In genomic region chr10:79685044-79685685, GRCh38 we compare ENCODE assay signal across 8 cellular contexts. TPM values are rescaled to one million over a fixed set of nuclear protein-coding genes. Genes with fewer than 3 reads are reported as not detected.
DNase-seq lines count a peak whose midpoint lies in the region; ATAC-seq, FAIRE-seq and TF ChIP-seq lines count a peak whose summit lies in the region.
"Not testable (repeated sequence)": the region's sequence is repeated elsewhere in the genome, so short reads cannot be mapped to it uniquely, and the experiment has no call there.

No MANE protein-coding gene starts in this region.

- SMC1A ChIA-PET in GM12878 (lab: Charles Lee; ENCODE audit: uncharacterized antibody, unreplicated experiment) = not testable (repeated sequence)

- CTCF ChIA-PET in GM12878 (lab: Yijun Ruan, JAX) = not testable (repeated sequence)

- intact Hi-C loops in GM12878 (cut with micrococcal nuclease; ENCODE audit: unreplicated experiment); kidney (cut with DNase I): not testable (repeated sequence)

- not testable (repeated sequence) for BruUV-seq in GM12878 (replicated peaks; lab: Mats Ljungman, UMichigan)

- DNase-seq in COR-L47 (lab: John Stamatoyannopoulos, UW) (peak; percentile 32), NCI-H526 treated with DMSO at 0.1 percent for 48 hours (lab: John Stamatoyannopoulos, UW) (peak; percentile 6), kidney (peak; percentile 79)
- DNase-seq in activated CD4-positive, alpha-beta T cell treated with anti-CD3 and anti-CD28 coated beads for 1 hour = peak; percentile 21
- DNase-seq in GM12878 (ENCODE audit: low read depth, low spot score) = not testable (repeated sequence)
- DNase-seq in stimulated activated CD4-positive, alpha-beta T cell treated with anti-CD3 and anti-CD28 coated beads, TNF-alpha, amount 100 ng/mL, for 4 hours (ENCODE audit: low read depth in 3 of 3) = peak; percentile 2 to 13 (median 11)

- H3K79me2 ChIP-seq in GM12878 (ENCODE audit: control insufficient read depth, insufficient read depth, low read length) = not testable (repeated sequence)

- H4K20me1 ChIP-seq in GM12878 (ENCODE audit: control insufficient read depth, insufficient read depth) = not testable (repeated sequence)

- H3K4me2 ChIP-seq in GM12878 (ENCODE audit: control insufficient read depth, insufficient read depth) = not testable (repeated sequence)

- not testable (repeated sequence) for H2AFZ ChIP-seq in GM12878 (ENCODE audit: control insufficient read depth, low read depth, low read length)

- POLR2A ChIA-PET in GM12878 (lab: Charles Lee) = not testable (repeated sequence)

- 94% methylated on average over 21 of the region's 21 CpGs for WGBS in GM12878 (ENCODE audit: insufficient coverage, insufficient replicate concordance, low lambda C conversion rate, missing lambda C conversion rate)

- in situ Hi-C loops in GM12878 (cut with MboI) = not testable (repeated sequence)

- TF ChIP-seq RAD21 in GM12878 (IDR thresholded peaks at IDR 0.05; ENCODE audit: insufficient read depth, low read depth, low read length) = not testable (repeated sequence)

- RAD21 ChIA-PET in GM12878 (lab: Charles Lee; ENCODE audit: unreplicated experiment) = not testable (repeated sequence)

- TF ChIP-seq POLR2A in GM12878 (IDR thresholded peaks at IDR 0.05; ENCODE audit: low read depth, low read length) = not testable (repeated sequence)

- not testable (repeated sequence) for H3K36me3 ChIP-seq in GM12878 (ENCODE audit: control insufficient read depth in 2 of 2, insufficient read depth in 2 of 2, low read length in 1 of 2); kidney (ENCODE audit: control insufficient read depth in 1 of 2, insufficient read depth in 2 of 2, low read length in 2 of 2)

- ATAC-seq in GM19468 (IDR thresholded peaks at IDR 0.05; ENCODE audit: extremely low read depth, unreplicated experiment) (peak; percentile 84), HG03175 (IDR thresholded peaks at IDR 0.05; ENCODE audit: unreplicated experiment) (peak; percentile 77), GM12878 (peak; percentile 94)

- TF ChIP-seq CTCF in GM12878 (IDR thresholded peaks at IDR 0.05 in 2 of 3, conservative IDR thresholded peaks at IDR 0.05 in 1 of 3; ENCODE audit: control insufficient read depth in 2 of 3, extremely low read depth in 1 of 3, insufficient read depth in 1 of 3, low read depth in 3 of 3, low read length in 3 of 3) (0 out of 6 replicates have a peak, but pooled peaks of 2 of the 3 experiments have one; percentile 4 to 8), kidney (IDR thresholded peaks at IDR 0.05; ENCODE audit: borderline replicate concordance, extremely low read depth, insufficient read depth) (peak; percentile 10)

- FAIRE-seq in GM12878 (lab: Jason Lieb, UNC); kidney (lab: Jason Lieb, UNC): not testable (repeated sequence)

- not testable (repeated sequence) for H3K4me1 ChIP-seq in GM12878 (ENCODE audit: control insufficient read depth, insufficient read depth, low read length); kidney (ENCODE audit: control insufficient read depth in 1 of 2, insufficient read depth in 1 of 2, low read depth in 1 of 2, low read length in 2 of 2)

- H3K4me3 ChIP-seq in GM12878; kidney (ENCODE audit: low read length in 2 of 2): not testable (repeated sequence)

- not testable (repeated sequence) for TF ChIP-seq EP300 in GM12878 (IDR thresholded peaks at IDR 0.05; ENCODE audit: borderline replicate concordance in 1 of 2, control insufficient read depth in 1 of 2, low read depth in 2 of 2, low read length in 2 of 2)

- not testable (repeated sequence) for H3K27ac ChIP-seq in GM12878 (ENCODE audit: control insufficient read depth, insufficient read depth); kidney (ENCODE audit: low read depth in 2 of 2, low read length in 2 of 2)

- H3K27me3 ChIP-seq in GM12878 (replicated peaks in 1 of 2; ENCODE audit: control insufficient read depth in 2 of 2, insufficient read depth in 2 of 2, low read length in 1 of 2) = not testable (repeated sequence)

- H3K9me3 ChIP-seq in GM12878 (replicated peaks; ENCODE audit: control insufficient read depth, insufficient read depth, low read length); kidney (ENCODE audit: control insufficient read depth in 1 of 2, low read length in 2 of 2): not testable (repeated sequence)

- H3K9ac ChIP-seq in GM12878 (ENCODE audit: control insufficient read depth, insufficient read depth, low read length); kidney (ENCODE audit: low read length in 2 of 2): not testable (repeated sequence)

RNA-seq across cellular contexts. Expression of gene NUTM2B, which starts 17.9 kb away (rescaled TPM):
- 0.35 and 0.59 TPM in 2 replicates for total RNA-seq in GM12878 (2013; cell fraction: nucleolus; rRNA removed)
- total RNA-seq in GM12878 (2014; rRNA removed) (0.22 and 0.28 TPM in 2 replicates), GM12878 (2014; rRNA removed; fragmentation: Illumina TruSeq; extraction: Trizol) (0.09 TPM in 1 of 2 replicates, not detected in the other), GM12878 (2021) (not detected in 2 replicates), kidney (1.1 TPM)
- 0.08 TPM for polyA plus RNA-seq in GM12878 (2011; ENCODE audit: low read depth)
- polyA plus RNA-seq in GM12878 (2011; rRNA removed) (not detected in 2 replicates), GM12878 (2014; fragmentation: Illumina TruSeq; extraction: Trizol) (0.06 TPM in 1 of 2 replicates, not detected in the other), GM12878 (2014; fragmentation: Nextera tagmentation; extraction: Ambion mirVana) (not detected), GM12878 (2014; rRNA removed) (0.17 and 0.51 TPM in 2 replicates), GM12878 (2016; fragmentation: Nextera tagmentation; extraction: Ambion mirVana) (not detected), kidney (ENCODE audit: insufficient read depth, low read depth, low replicate concordance) (2.0 TPM)
- 0.06 and 0.10 TPM in 2 replicates for polyA plus RNA-seq in GM12878 (2011; cell fraction: cytosol; rRNA removed)
- 0.13 and 0.16 TPM in 2 replicates for polyA plus RNA-seq in GM12878 (2011; cell fraction: nucleus; rRNA removed)
- polyA plus RNA-seq in GM12878 (2012) = 0.20 and 0.25 TPM in 2 replicates
- 0.07 TPM in 1 of 2 replicates, not detected in the other for polyA minus RNA-seq in GM12878 (2011; rRNA and poly(A)+ RNA removed)
- polyA minus RNA-seq in GM12878 (2011; cell fraction: cytosol; rRNA and poly(A)+ RNA removed) = not detected in 2 replicates
- 0.12 and 0.48 TPM in 2 replicates for polyA minus RNA-seq in GM12878 (2011; cell fraction: nucleus; rRNA and poly(A)+ RNA removed)
